In genomic region chr9:85117831-85118230, GRCh38 we compare ENCODE assay signal across 17 cellular contexts.
"Had no signal": no experiment of that assay in that cellular context is flagged by ENCODE, and none has a peak within 500 bp of the region (broad histone marks: within the 10 kb centered on the region; RNA-seq: fewer than 3 reads in every experiment).

No MANE protein-coding gene starts in this region.

- H3K36me3 ChIP-seq: neural progenitor cell, prostate gland had no signal

- H3K9me3 ChIP-seq: prostate gland, testis had no signal

- H3K27ac ChIP-seq: neural progenitor cell, prostate gland, testis had no signal

- H3K4me2 ChIP-seq: neural progenitor cell had no signal

- H3K4me1 ChIP-seq: neural progenitor cell, prostate gland, testis had no signal

- H3K4me3 ChIP-seq: neural progenitor cell, prostate gland, testis had no signal

- DNase-seq: activated B cell treated with CpG ODN at 0.5 μM for 24 hours; activated CD4-positive, alpha-beta memory T cell treated with anti-CD3 and anti-CD28 coated beads, Interleukin-2, amount 10 ng/mL, durations not matched to agents 7 days and 5 days; activated CD4-positive, alpha-beta T cell treated with anti-CD3 and anti-CD28 coated beads for 48 hours; activated CD8-positive, alpha-beta memory T cell treated with anti-CD3 and anti-CD28 coated beads, Interleukin-2, amount 10 ng/mL, durations not matched to agents 7 days and 5 days; activated naive CD8-positive, alpha-beta T cell treated with anti-CD3 and anti-CD28 coated beads for 36 hours; amniotic stem cell; caudate nucleus; left ventricle myocardium superior; naive thymus-derived CD4-positive, alpha-beta T cell; right cardiac atrium; stimulated activated CD4-positive, alpha-beta T cell treated with anti-CD3 and anti-CD28 coated beads, Interleukin-15, amount 100 ng/mL, for 24 hours; stimulated activated CD4-positive, alpha-beta T cell treated with anti-CD3 and anti-CD28 coated beads, Interleukin-2, amount 100 ng/mL, for 48 hours; T-cell; testis had no signal

- H3K27me3 ChIP-seq: neural progenitor cell, testis had no signal

- H3K9ac ChIP-seq: neural progenitor cell had no signal

- ATAC-seq: activated CD8-positive, alpha-beta memory T cell treated with anti-CD3 and anti-CD28 coated beads, Interleukin-2, amount 10 ng/mL, durations not matched to agents 7 days and 5 days; left ventricle myocardium superior; naive thymus-derived CD4-positive, alpha-beta T cell; right cardiac atrium; stimulated activated effector memory CD8-positive, alpha-beta T cell treated with anti-CD3 and anti-CD28 coated beads, Interleukin-12 subunit alpha, Interleukin-12 subunit beta, amount 100 ng/mL, for 72 hours; T-cell had no signal
